Comparison of ENCODE assay signal across 21 cellular contexts in the genomic region with DNA sequence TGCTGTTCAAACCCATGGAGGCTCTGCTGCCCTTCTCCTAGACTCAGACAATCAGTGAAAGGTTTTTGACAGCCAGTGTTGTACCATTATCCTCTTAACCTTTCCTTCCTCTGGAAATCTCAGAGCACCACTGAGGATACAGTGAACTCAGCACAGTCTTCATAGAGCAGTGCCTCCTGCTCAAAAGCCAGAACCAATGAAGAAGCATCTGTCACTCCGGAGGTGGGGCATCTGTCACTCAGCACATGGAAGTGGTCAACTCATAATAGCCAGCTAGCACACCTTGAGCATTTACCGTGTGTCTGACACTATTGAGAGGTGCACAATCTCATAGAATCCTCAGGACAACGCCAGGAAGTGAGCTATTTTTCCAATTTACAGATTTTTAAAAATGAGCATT.
"Had no signal": no experiment of that assay in that cellular context is flagged by ENCODE, and none has a peak within 500 bp of the region (broad histone marks: within the 10 kb centered on the region; RNA-seq: fewer than 3 reads in every experiment).

No MANE protein-coding gene starts in this region.

- H3K9me3 ChIP-seq: MG63, SJCRH30 had no signal

- H3K36me3 ChIP-seq: MG63, SJCRH30 had no signal

- DNase-seq: IMR-90, Karpas-422, KG1, MG63, NCI-H1092, NCI-H1105 treated with DMSO at 0.1 percent for 48 hours, NCI-H1417 treated with DMSO at 0.1 percent for 48 hours, NCI-H187, NCI-H2029 treated with DMSO at 0.1 percent for 48 hours, NCI-H2171 treated with DMSO at 0.1 percent for 48 hours, NCI-H226, NCI-H446, NCI-H510A, NCI-H524 treated with DMSO at 0.1 percent for 48 hours, NCI-H69, NCI-H774, RPMI8226, SHP77 treated with DMSO at 0.1 percent for 48 hours, SJCRH30 had no signal

- ATAC-seq: HepG2, SK-N-SH treated with all-trans-retinoic acid at 6 μM for 48 hours had no signal

- H3K4me3 ChIP-seq: MG63, SJCRH30 had no signal

- H3K27me3 ChIP-seq: SJCRH30 had no signal

- H3K4me1 ChIP-seq: SJCRH30 had no signal

- H3K27ac ChIP-seq: SJCRH30 had no signal
